In the genomic region with DNA sequence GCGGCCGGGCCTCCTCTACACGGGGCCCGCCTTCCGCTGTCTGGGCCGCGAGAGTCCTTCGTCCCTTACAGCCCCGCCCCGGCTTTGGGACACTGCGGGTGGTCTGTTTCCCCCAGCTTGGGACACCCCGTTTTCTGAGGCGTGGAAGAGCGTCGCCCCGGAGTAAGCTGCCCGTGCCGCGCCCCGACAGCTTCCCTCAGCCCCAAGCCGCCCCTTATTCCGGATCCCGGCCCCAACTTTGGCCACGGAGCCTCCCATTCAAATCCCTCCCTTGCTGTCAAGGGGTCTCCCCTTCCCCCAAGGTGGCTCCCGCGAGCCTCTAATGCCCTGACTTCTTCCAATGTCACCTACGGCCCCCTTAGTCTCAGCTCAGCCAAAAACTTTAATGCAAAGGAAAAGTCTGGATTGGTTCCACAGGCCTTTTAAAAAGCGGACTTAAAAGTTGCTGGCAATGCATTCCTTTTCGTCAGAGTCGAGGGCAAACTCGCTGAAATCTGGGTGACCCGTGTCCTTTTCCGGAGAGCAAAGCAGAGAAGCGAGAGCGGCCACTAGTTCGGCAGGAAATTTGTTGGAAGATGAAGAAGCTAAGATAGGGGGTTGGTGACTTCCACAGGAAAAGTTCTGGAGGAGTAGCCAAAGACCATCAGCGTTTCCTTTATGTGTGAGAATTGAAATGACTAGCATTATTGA, we compare ENCODE assay signal across 8 cellular contexts. TPM values are rescaled to one million over a fixed set of nuclear protein-coding genes. Genes with fewer than 3 reads are reported as not detected.
DNase-seq lines count a peak whose midpoint lies in the region; ATAC-seq, FAIRE-seq and TF ChIP-seq lines count a peak whose summit lies in the region.

No MANE protein-coding gene starts in this region.

- H3K79me2 ChIP-seq in H1 (ENCODE audit: control insufficient read depth in 1 of 2, insufficient read depth in 2 of 2, low read length in 2 of 2), result peaks cover 0 to 50% of the 10 kb centered on the region in 2 experiments; a peak in 3 of 4 replicates

- no peaks in the 10 kb centered on the region for H3K9me3 ChIP-seq in cardiac muscle cell (ENCODE audit: low read depth)
- H3K9me3 ChIP-seq in SJCRH30 (replicated peaks), result no peaks in the 10 kb centered on the region
- H3K9me3 ChIP-seq in H1 (ENCODE audit: insufficient read depth in 2 of 2, low read depth in 1 of 2, low read length in 1 of 2), result no peaks in the 10 kb centered on the region
- no peaks in the 10 kb centered on the region for H3K9me3 ChIP-seq in mucosa of descending colon
- no peaks in the 10 kb centered on the region for H3K9me3 ChIP-seq in vagina

- 1% methylated on average over 29 of the region's 37 CpGs; no CpG with 5 or more reads in 1 of the 2 experiments for WGBS in H1 (ENCODE audit: extremely low coverage in 1 of 2, insufficient coverage in 1 of 2, insufficient read length in 1 of 2, insufficient replicate concordance in 2 of 2, low coverage in 1 of 2, low lambda C conversion rate in 2 of 2, missing lambda C conversion rate in 1 of 2), 2 experiments

- TF ChIP-seq EP300 in H1 (IDR thresholded peaks at IDR 0.05; ENCODE audit: borderline replicate concordance in 1 of 2, low read depth in 2 of 2, low read length in 2 of 2), result no peak

- H3K4me3 ChIP-seq in cardiac muscle cell, result peak overlapping the region; percentile 89
- H3K4me3 ChIP-seq in SJCRH30, result peak overlapping the region; percentile 76
- peak overlapping the region; percentile 68 to 86 (median 76) for H3K4me3 ChIP-seq in H1 (ENCODE audit: extremely low read depth in 1 of 4, insufficient read depth in 2 of 4, low read depth in 3 of 4, low read length in 4 of 4)
- H3K4me3 ChIP-seq in mucosa of descending colon, result peak overlapping the region; percentile 98
- H3K4me3 ChIP-seq in vagina, result peak overlapping the region; percentile 85 to 99

- no peak overlapping the region for H3K56ac ChIP-seq in H1 (replicated peaks; ENCODE audit: insufficient read length, low read depth, low read length)

- H2BK20ac ChIP-seq in H1 (ENCODE audit: low read length), result no peak overlapping the region

- H2AK5ac ChIP-seq in H1 (ENCODE audit: low read depth, low read length), result no peak overlapping the region

- no peak overlapping the region for H4K91ac ChIP-seq in H1 (replicated peaks; ENCODE audit: insufficient read length, low read length)

- ATAC-seq in Right ventricle myocardium inferior (no peak), mucosa of descending colon (peak; percentile 1), HG02642 (IDR thresholded peaks at IDR 0.05; ENCODE audit: poor library complexity, unreplicated experiment) (no peak)

- H4K20me1 ChIP-seq in H1 (replicated peaks in 1 of 2; ENCODE audit: control insufficient read depth in 1 of 2, insufficient read depth in 2 of 2, low read length in 2 of 2), result peaks cover 0 to 16% of the 10 kb centered on the region in 2 experiments

- no peak overlapping the region for H2BK12ac ChIP-seq in H1 (ENCODE audit: low read depth, low read length)

- H3K27ac ChIP-seq in cardiac muscle cell, result peak overlapping the region; percentile 98
- peak overlapping the region; percentile 72 for H3K27ac ChIP-seq in SJCRH30
- H3K27ac ChIP-seq in H1 (ENCODE audit: low read depth, low read length), result peak overlapping the region; percentile 96
- H3K27ac ChIP-seq in vagina, result peak overlapping the region; percentile 95

- intact Hi-C loops in Right ventricle myocardium inferior (cut with DNase I) (loop anchor here (5.0 to 10.0 kb wide), 2 partner anchors 54 to 121 kb away; partner anchors contain the start of gene ABL1), mucosa of descending colon (cut with DNase I, micrococcal nuclease) (loop anchor here in 1 of 2 donors (10.0 kb wide), 1 partner anchor 51 kb away; no protein-coding TSS in a partner anchor), vagina (cut with DNase I) (loop anchor here (5.0 kb wide), 1 partner anchor 59 kb away; no protein-coding TSS in a partner anchor)

- H3K18ac ChIP-seq in H1 (ENCODE audit: extremely low read depth, low read length), result no peak overlapping the region

- H3K4me1 ChIP-seq in cardiac muscle cell (ENCODE audit: low read depth) (peaks cover 11% of the 10 kb centered on the region), SJCRH30 (peaks cover 3% of the 10 kb centered on the region; the same call in 1 of the 2 replicates), H1 (replicated peaks in 1 of 4; ENCODE audit: control insufficient read depth in 3 of 4, insufficient read depth in 4 of 4, low read length in 3 of 4) (peaks cover 2 to 9% (median 3%) of the 10 kb centered on the region in 4 experiments; a peak in 4 of 7 replicates), mucosa of descending colon (ENCODE audit: low read depth) (peaks cover 18% of the 10 kb centered on the region), vagina (peaks cover 50% of the 10 kb centered on the region)

- H3K4ac ChIP-seq in H1 (replicated peaks; ENCODE audit: insufficient read length, low read depth, low read length), result no peak overlapping the region

- POLR2A ChIA-PET in H1 (lab: Charles Lee; ENCODE audit: partially characterized antibody), result interaction anchor here (0.9 to 1.3 kb wide), 6 partner anchors 11 to 153 kb away, joined by 3 to 7 read pairs (median 4); partner anchors contain the start of gene EXOSC2

- H3K23ac ChIP-seq in H1 (ENCODE audit: insufficient read length), result no peak overlapping the region

- H4K5ac ChIP-seq in H1 (ENCODE audit: insufficient read length, low read depth, low read length), result no peak overlapping the region

- no peak overlapping the region for H3K14ac ChIP-seq in H1 (ENCODE audit: insufficient read length)

- H3K36me3 ChIP-seq in cardiac muscle cell, result no peaks in the 10 kb centered on the region
- no peaks in the 10 kb centered on the region for H3K36me3 ChIP-seq in SJCRH30
- no peaks in the 10 kb centered on the region for H3K36me3 ChIP-seq in H1 (ENCODE audit: control insufficient read depth in 2 of 4, insufficient read depth in 4 of 4, low read length in 3 of 4)
- H3K36me3 ChIP-seq in mucosa of descending colon (ENCODE audit: low read depth), result no peaks in the 10 kb centered on the region
- H3K36me3 ChIP-seq in vagina, result no peaks in the 10 kb centered on the region

- no peak overlapping the region for H2AFZ ChIP-seq in H1 (ENCODE audit: low read length)

- TF ChIP-seq CTCF in cardiac muscle cell (IDR thresholded peaks at IDR 0.05; ENCODE audit: low read depth, low read length) (no peak), H1 (IDR thresholded peaks at IDR 0.05; ENCODE audit: control extremely low read depth in 1 of 3, insufficient read depth in 1 of 3, low read depth in 1 of 3, low read length in 3 of 3) (peak in 1 of 3 experiments; percentile 1; a peak in 1 of 4 replicates), mucosa of descending colon (IDR thresholded peaks at IDR 0.05) (no peak), vagina (IDR thresholded peaks at IDR 0.05) (no peak)

- peak; percentile 9 to 31; a peak in 2 of 4 replicates for TF ChIP-seq RAD21 in H1 (IDR thresholded peaks at IDR 0.05 in 1 of 2, conservative IDR thresholded peaks at IDR 0.05 in 1 of 2; ENCODE audit: low read depth in 2 of 2, low read length in 2 of 2)

- CTCF ChIA-PET in H1 (lab: Charles Lee; ENCODE audit: partially characterized antibody), result interaction anchor here (0.6 to 3.2 kb wide), 9 partner anchors 12 to 1530 kb away, joined by 3 to 29 read pairs (median 4); no protein-coding TSS in a partner anchor

- peak overlapping the region; percentile 92; the same call in 1 of the 2 replicates for H4K8ac ChIP-seq in H1 (ENCODE audit: extremely low read depth, insufficient read depth, low read length)

- peak overlapping the region; percentile 78; the same call in 1 of the 2 replicates for H2BK5ac ChIP-seq in H1 (ENCODE audit: low read depth, low read length)

- no peak; a peak in 1 of 3 replicates for TF ChIP-seq POLR2A in H1 (IDR thresholded peaks at IDR 0.05; ENCODE audit: control extremely low read depth in 1 of 2, low read depth in 2 of 2, low read length in 2 of 2)
- no peak for TF ChIP-seq POLR2A in vagina (IDR thresholded peaks at IDR 0.05)

- H2BK120ac ChIP-seq in H1 (replicated peaks; ENCODE audit: low read depth, low read length), result no peak overlapping the region

- H3K79me1 ChIP-seq in H1 (ENCODE audit: low read depth, low read length), result peaks cover 3% of the 10 kb centered on the region

- peak overlapping the region; percentile 84 to 96 for H3K4me2 ChIP-seq in H1 (ENCODE audit: insufficient read depth in 1 of 2, low read depth in 2 of 2, low read length in 2 of 2)

- peaks cover 5% of the 10 kb centered on the region for H3K23me2 ChIP-seq in H1 (ENCODE audit: low read depth, low read length)

- H3K27me3 ChIP-seq in cardiac muscle cell, result no peaks in the 10 kb centered on the region
- no peaks in the 10 kb centered on the region for H3K27me3 ChIP-seq in SJCRH30
- H3K27me3 ChIP-seq in H1 (replicated peaks in 1 of 4; ENCODE audit: control insufficient read depth in 3 of 4, extremely low read depth in 1 of 4, insufficient read depth in 3 of 4, low read length in 3 of 4), result no peaks in the 10 kb centered on the region
- no peaks in the 10 kb centered on the region for H3K27me3 ChIP-seq in vagina

- H3K9ac ChIP-seq in H1 (replicated peaks in 1 of 4; ENCODE audit: extremely low read depth in 1 of 4, low read depth in 3 of 4, low read length in 3 of 4), result peak overlapping the region; percentile 41 to 93 (median 90); a peak in 6 of 7 replicates

- FAIRE-seq in H1 (lab: Jason Lieb, UNC), result no peak

- DNase-seq in cardiac muscle cell (ENCODE audit: low read depth in 1 of 2, low spot score in 1 of 2) (peak; percentile 45 to 47), Right ventricle myocardium inferior (ENCODE audit: missing footprints) (no peak), SJCRH30 (peak; percentile 39 to 60), H1 (ENCODE audit: low read depth in 1 of 2, low spot score in 2 of 2) (no peak), mucosa of descending colon (peak in 1 of 3 donors; percentile 50), vagina (ENCODE audit: extremely low spot score in 2 of 2) (no peak)
- DNase-seq in activated CD4-positive, alpha-beta T cell treated with anti-CD3 and anti-CD28 coated beads, Interleukin-2, amount 50 U/mL, for 1 hour, result no peak

- no peak overlapping the region for H2BK15ac ChIP-seq in H1 (ENCODE audit: low read length)

RNA-seq across cellular contexts. Expression of gene EXOSC2, which starts 19.9 kb away (rescaled TPM):
- total RNA-seq in cardiac muscle cell (32.5 and 47.4 TPM in 2 replicates), Right ventricle myocardium inferior (11.2 TPM), mucosa of descending colon (10 to 100 TPM; 18.3 to 25.7 (median 19.1) TPM), vagina (13.5 TPM)
- polyA plus RNA-seq in cardiac muscle cell (31.0 and 37.4 TPM in 2 replicates), H1 (2011; rRNA removed) (39.3 and 47.8 TPM in 2 replicates)
- total RNA-seq in SJCRH30 (2014; rRNA removed; shearing (Covaris generic)), result 93.7 and 101 TPM in 2 replicates
- 84.3 and 93.6 TPM in 2 replicates for total RNA-seq in H1 (2021; fragmentation: NEBNext Ultra II Directional; extraction: Animal tissue kit (Norgen Biotek cat#: 25700))
- 67.9 TPM for polyA plus RNA-seq in H1 (2011; cell fraction: cytosol; rRNA removed)
- polyA plus RNA-seq in H1 (2011; cell fraction: nucleus; rRNA removed), result 45.9 TPM
- polyA plus RNA-seq in H1 (2012, experiment 1 of 2), result 65.5 to 78.6 TPM (median 69.6 TPM) in 4 replicates
- polyA plus RNA-seq in H1 (2012, experiment 2 of 2), result 24.0 TPM
- 34.7 TPM for polyA plus RNA-seq in H1 (2013, experiment 1 of 2)
- 33.1 TPM for polyA plus RNA-seq in H1 (2013, experiment 2 of 2)
- polyA minus RNA-seq in H1 (2011; rRNA and poly(A)+ RNA removed), result 96.3 and 109 TPM in 2 replicates
- 41.5 TPM for polyA minus RNA-seq in H1 (2011; cell fraction: cytosol; rRNA and poly(A)+ RNA removed)
- polyA minus RNA-seq in H1 (2011; cell fraction: nucleus; rRNA and poly(A)+ RNA removed), result 62.0 TPM

RNA-seq across cellular contexts. Expression of gene PRDM12, which starts 49.0 kb away (rescaled TPM):
- total RNA-seq in cardiac muscle cell (0.30 and 0.70 TPM in 2 replicates), Right ventricle myocardium inferior (not detected), mucosa of descending colon (under 1 TPM in 2 of 3 donors, not detected in 1; 0.12 TPM), vagina (not detected)
- polyA plus RNA-seq in cardiac muscle cell (0.55 and 0.86 TPM in 2 replicates), H1 (2011; rRNA removed) (0.14 and 0.20 TPM in 2 replicates)
- 28.5 and 31.8 TPM in 2 replicates for total RNA-seq in SJCRH30 (2014; rRNA removed; shearing (Covaris generic))
- 0.13 and 0.22 TPM in 2 replicates for total RNA-seq in H1 (2021; fragmentation: NEBNext Ultra II Directional; extraction: Animal tissue kit (Norgen Biotek cat#: 25700))
- polyA plus RNA-seq in H1 (2011; cell fraction: cytosol; rRNA removed), result 0.08 TPM
- 0.26 TPM for polyA plus RNA-seq in H1 (2011; cell fraction: nucleus; rRNA removed)
- polyA plus RNA-seq in H1 (2012, experiment 1 of 2), result 0.11 to 0.19 TPM (median 0.13 TPM) in 3 of 4 replicates, not detected in the other
- 0.14 TPM for polyA plus RNA-seq in H1 (2012, experiment 2 of 2)
- 0.02 TPM for polyA plus RNA-seq in H1 (2013, experiment 1 of 2)
- polyA plus RNA-seq in H1 (2013, experiment 2 of 2), result 0.06 TPM
- polyA minus RNA-seq in H1 (2011; rRNA and poly(A)+ RNA removed), result 0.07 TPM in 1 of 2 replicates, not detected in the other
- not detected for polyA minus RNA-seq in H1 (2011; cell fraction: cytosol; rRNA and poly(A)+ RNA removed)
- not detected for polyA minus RNA-seq in H1 (2011; cell fraction: nucleus; rRNA and poly(A)+ RNA removed)

Comparison
In these comparisons a context has a peak if more than half of its experiments do, and no peak if none do; other contexts are left out.
1. DNase-seq: peak in cardiac muscle cell (2 of 2) and SJCRH30 (2 of 2); none in Right ventricle myocardium inferior (single experiment), H1 (0 of 2), vagina (0 of 2) and activated CD4-positive, alpha-beta T cell treated with anti-CD3 and anti-CD28 coated beads, Interleukin-2, amount 50 U/mL, for 1 hour (single experiment).
2. RNA of gene PRDM12, which starts 49.0 kb away (total RNA-seq): 28.5 to 31.8 TPM in SJCRH30; 0.30 to 0.70 TPM in cardiac muscle cell, 0.13 to 0.22 TPM in H1, 0.12 TPM in mucosa of descending colon, not detected in Right ventricle myocardium inferior (single experiment) and not detected in vagina (single experiment); every median in the first group is over 10 times any median in the second.
3. Peak in every context shown above with its lines, with median percentiles within 50 percentile points of each other: H3K27ac ChIP-seq and H3K4me3 ChIP-seq.